In the genomic region with DNA sequence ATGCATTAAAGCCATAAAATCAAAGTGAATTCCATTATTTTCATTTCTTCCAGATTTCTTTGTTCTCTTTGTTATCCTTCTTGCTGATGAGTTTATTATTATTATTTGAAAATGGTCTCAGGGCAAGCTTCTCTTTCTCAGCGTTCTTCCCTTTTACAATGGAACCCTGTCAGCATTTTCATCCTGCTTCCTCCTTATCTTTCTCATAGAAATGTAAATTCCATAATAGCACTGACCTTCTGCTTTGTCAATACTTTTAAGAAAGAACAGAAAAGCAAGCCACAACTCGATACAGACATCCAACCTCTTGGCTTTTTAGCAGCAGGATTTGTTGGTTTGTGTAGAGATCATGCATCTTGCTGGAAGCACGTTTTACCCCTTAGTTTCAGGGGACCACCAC, we compare ENCODE assay signal across 27 cellular contexts.
"Had no signal": no experiment of that assay in that cellular context is flagged by ENCODE, and none has a peak within 500 bp of the region (broad histone marks: within the 10 kb centered on the region; RNA-seq: fewer than 3 reads in every experiment).

No MANE protein-coding gene starts in this region.

- FAIRE-seq: kidney had no signal

- DNase-seq: dorsolateral prefrontal cortex; effector CD4-positive, alpha-beta T cell; foreskin fibroblast; gastrocnemius medialis; head of caudate nucleus; kidney; mucosa of descending colon; naive B cell; nucleus accumbens; stimulated activated CD4-positive, alpha-beta T cell treated with anti-CD3 and anti-CD28 coated beads, Interleukin-12 subunit alpha, Interleukin-12 subunit beta, amount 100 ng/mL, for 4 hours; stimulated activated CD4-positive, alpha-beta T cell treated with anti-CD3 and anti-CD28 coated beads, Interleukin-1b, Interleukin-23, amount 100 ng/mL, for 48 hours; stimulated activated CD4-positive, alpha-beta T cell treated with anti-CD3 and anti-CD28 coated beads, Interleukin-4, amount 100 ng/mL, for 1 hour; stimulated activated CD8-positive, alpha-beta memory T cell treated with anti-CD3 and anti-CD28 coated beads, Interleukin-4, amount 100 ng/mL, for 48 hours; stimulated activated naive CD4-positive, alpha-beta T cell; stimulated activated naive CD8-positive, alpha-beta T cell treated with anti-CD3 and anti-CD28 coated beads, Interleukin-15, amount 100 ng/mL, for 72 hours; transverse colon; upper lobe of right lung; uterus had no signal

- H3K4me3 Mint-ChIP-seq: memory B cell; naive B cell; natural killer cell treated with Interleukin-12 subunit alpha and Interleukin-12 subunit beta and Interleukin-15 and Interleukin-18, amount 100 ng/mL, for 72 hours; neural crest cell; stimulated activated naive CD8-positive, alpha-beta T cell treated with anti-CD3 and anti-CD28 coated beads, Interleukin-15, amount 100 ng/mL, for 72 hours had no signal

- H3K27ac ChIP-seq: dorsolateral prefrontal cortex, epithelial cell of prostate, gastrocnemius medialis, prostate gland, right atrium auricular region, suprapubic skin, transverse colon, upper lobe of right lung, uterus had no signal

- H3K27ac Mint-ChIP-seq: memory B cell; naive B cell; natural killer cell treated with Interleukin-12 subunit alpha and Interleukin-12 subunit beta and Interleukin-15 and Interleukin-18, amount 100 ng/mL, for 72 hours had no signal

- H3K27me3 Mint-ChIP-seq: memory B cell; natural killer cell treated with Interleukin-12 subunit alpha and Interleukin-12 subunit beta and Interleukin-15 and Interleukin-18, amount 100 ng/mL, for 72 hours; stimulated activated naive CD8-positive, alpha-beta T cell treated with anti-CD3 and anti-CD28 coated beads, Interleukin-15, amount 100 ng/mL, for 72 hours had no signal

- H3K4me2 ChIP-seq: smooth muscle cell had no signal

- H3K4me1 ChIP-seq: gastrocnemius medialis, prostate gland, right atrium auricular region, transverse colon, uterus had no signal

- H3K27me3 ChIP-seq: dorsolateral prefrontal cortex, gastrocnemius medialis, right atrium auricular region, suprapubic skin, transverse colon, upper lobe of right lung, uterus had no signal

- H3K36me3 Mint-ChIP-seq: memory B cell; naive B cell; natural killer cell treated with Interleukin-12 subunit alpha and Interleukin-12 subunit beta and Interleukin-15 and Interleukin-18, amount 100 ng/mL, for 72 hours had no signal

- H3K4me3 ChIP-seq: dorsolateral prefrontal cortex, gastrocnemius medialis, lung, mucosa of descending colon, prostate gland, right atrium auricular region, smooth muscle cell, suprapubic skin, transverse colon, upper lobe of right lung, uterus had no signal

- H3K9me3 Mint-ChIP-seq: memory B cell; naive B cell; neural crest cell; stimulated activated naive CD8-positive, alpha-beta T cell treated with anti-CD3 and anti-CD28 coated beads, Interleukin-15, amount 100 ng/mL, for 72 hours had no signal

- H3K9me3 ChIP-seq: gastrocnemius medialis, mucosa of descending colon, prostate gland, right atrium auricular region, suprapubic skin, transverse colon, upper lobe of right lung, uterus had no signal

- H3K36me3 ChIP-seq: gastrocnemius medialis, prostate gland, right atrium auricular region, suprapubic skin, transverse colon, upper lobe of right lung, uterus had no signal

- H3K4me1 Mint-ChIP-seq: memory B cell; stimulated activated naive CD8-positive, alpha-beta T cell treated with anti-CD3 and anti-CD28 coated beads, Interleukin-15, amount 100 ng/mL, for 72 hours had no signal
